Comparison of ENCODE assay signal across 1 cellular context in genomic region chr11:108559340-108559739, GRCh38.
A peak's percentile ranks its signal among the peaks of the same experiment; 100 is the strongest.
TF ChIP-seq lines count a peak whose summit lies in the region.

No MANE protein-coding gene starts in this region.

TF ChIP-seq in SK-N-SH, 30 proteins besides CTCF, POLR2A, EP300 and RAD21:
- peak; percentile 63 for TF ChIP-seq TCF12 (IDR thresholded peaks at IDR 0.05)
- TF ChIP-seq GATA2 (CRISPR knock-in tag; IDR thresholded peaks at IDR 0.05) = no peak
